In the genomic region with DNA sequence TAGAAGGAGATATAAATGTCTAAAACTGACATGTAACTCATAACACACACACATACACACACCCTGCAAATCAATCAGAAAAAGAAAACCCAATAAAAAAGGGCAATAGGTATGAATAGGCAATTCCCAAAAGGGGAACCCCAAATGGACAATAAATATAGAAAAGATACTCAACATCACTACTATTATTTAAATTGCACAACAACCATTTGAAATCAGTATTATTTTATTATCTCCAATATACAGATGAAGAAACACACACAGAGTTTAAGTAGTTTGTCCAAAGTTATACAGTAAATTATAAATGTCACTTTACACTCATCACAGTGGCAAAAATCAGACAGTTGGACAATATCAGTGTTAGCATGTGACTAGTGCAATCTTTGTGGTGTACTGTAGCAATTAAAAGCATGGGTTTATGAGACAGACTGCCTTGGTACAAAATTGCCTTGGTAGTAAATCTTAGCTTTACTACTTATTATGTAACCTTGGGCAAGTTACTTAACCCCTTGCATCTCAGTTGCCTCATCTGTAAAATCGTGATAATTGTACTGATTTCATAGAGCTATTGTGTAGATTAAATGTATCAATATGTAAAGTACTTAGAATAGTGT, we compare ENCODE assay signal across 22 cellular contexts.
"Had no signal": no experiment of that assay in that cellular context is flagged by ENCODE, and none has a peak within 500 bp of the region (broad histone marks: within the 10 kb centered on the region; RNA-seq: fewer than 3 reads in every experiment).

No MANE protein-coding gene starts in this region.

- H3K36me3 Mint-ChIP-seq: type B pancreatic cell had no signal

- H3K9me3 Mint-ChIP-seq: endodermal cell had no signal

- H3K4me3 Mint-ChIP-seq: endodermal cell; naive thymus-derived CD8-positive, alpha-beta T cell; neural progenitor cell; type B pancreatic cell had no signal

- H3K9me3 ChIP-seq: ovary had no signal

- H3K27me3 Mint-ChIP-seq: type B pancreatic cell had no signal

- DNase-seq: effector CD4-positive, alpha-beta T cell; endodermal cell; erythroblast; heart left ventricle; hippocampal formation; kidney glomerular epithelial cell; mammary epithelial cell; naive thymus-derived CD8-positive, alpha-beta T cell; nucleus accumbens; ovary; right cardiac atrium; stimulated activated CD4-positive, alpha-beta T cell treated with anti-CD3 and anti-CD28 coated beads, Interleukin-2, amount 100 ng/mL, for 48 hours; stimulated activated naive CD4-positive, alpha-beta T cell treated with Interleukin-2 at 50 U/mL for 16 hours had no signal

- FAIRE-seq: endothelial cell of umbilical vein, frontal cortex, islet of Langerhans, urothelium cell line had no signal

- ATAC-seq: heart left ventricle; left lobe of liver; naive thymus-derived CD8-positive, alpha-beta T cell; right cardiac atrium had no signal

- H3K4me3 ChIP-seq: coronary artery, heart left ventricle, neural progenitor cell, ovary, smooth muscle cell had no signal

- H3K4me2 ChIP-seq: neural progenitor cell, smooth muscle cell had no signal

- H3K27ac Mint-ChIP-seq: endodermal cell; naive thymus-derived CD8-positive, alpha-beta T cell; neural progenitor cell; type B pancreatic cell had no signal

- H3K27ac ChIP-seq: coronary artery, heart left ventricle, neural progenitor cell, ovary had no signal
